15 cellular contexts compared by ENCODE assay signal in the genomic region with DNA sequence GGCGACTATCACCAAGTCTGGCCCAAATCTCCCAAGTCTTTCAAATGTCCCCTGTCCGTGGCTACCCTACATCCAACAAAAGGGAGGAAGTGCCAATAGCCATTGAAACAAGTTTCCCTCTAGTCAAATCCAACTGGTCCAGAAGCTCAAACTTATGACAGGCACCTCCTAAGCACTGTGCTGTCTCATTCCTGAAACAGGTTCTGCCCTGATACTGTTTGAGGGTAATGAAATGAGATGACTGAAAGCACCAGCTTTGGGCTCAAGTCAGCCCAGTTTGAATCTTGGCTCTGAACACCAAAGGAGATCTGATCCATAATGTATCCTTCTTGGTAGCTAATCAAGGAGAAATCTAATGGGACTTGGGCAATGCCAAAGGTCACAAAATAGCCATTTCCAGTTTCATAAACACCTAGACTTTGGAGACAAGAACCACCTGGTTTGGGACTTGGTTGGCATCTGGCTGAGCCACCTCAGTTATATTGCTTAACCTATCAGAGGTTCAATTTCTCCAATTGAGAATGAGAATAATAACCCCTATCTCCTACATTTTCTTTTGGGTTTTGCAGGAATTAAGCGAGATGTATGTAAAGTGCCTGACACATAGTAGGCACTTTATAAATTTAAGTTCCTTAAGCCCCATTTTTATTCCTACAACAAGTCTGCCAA. TPM values are rescaled to one million over a fixed set of nuclear protein-coding genes. Genes with fewer than 3 reads are reported as not detected.
DNase-seq lines count a peak whose midpoint lies in the region; ATAC-seq, FAIRE-seq and TF ChIP-seq lines count a peak whose summit lies in the region.
"Had no signal": no experiment of that assay in that cellular context is flagged by ENCODE, and none has a peak within 500 bp of the region (broad histone marks: within the 10 kb centered on the region; RNA-seq: fewer than 3 reads in every experiment).

No MANE protein-coding gene starts in this region.

- H3K4me3 ChIP-seq in CD4-positive, alpha-beta memory T cell (ENCODE audit: low read length in 2 of 2) = peak overlapping the region; percentile 20 to 42
- H3K4me3 ChIP-seq in Karpas-422 (ENCODE audit: low read length) (peak overlapping the region; percentile 40; the same call in 1 of the 2 replicates), colonic mucosa (peak overlapping the region; percentile 18), pancreas (peak overlapping the region in 3 of 4 donors; percentile 25 to 39 (median 27)), transverse colon (peak overlapping the region in 2 of 4 donors; percentile 31 to 35)

- no peaks in the 10 kb centered on the region for H3K9me2 ChIP-seq in Karpas-422 (replicated peaks; ENCODE audit: insufficient read depth, low read length)

- H3K27me3 Mint-ChIP-seq in CD4-positive, alpha-beta memory T cell = no peaks in the 10 kb centered on the region

- no peak for TF ChIP-seq EP300 in transverse colon (IDR thresholded peaks at IDR 0.05; ENCODE audit: low read depth)

- H3K9me3 ChIP-seq in CD4-positive, alpha-beta memory T cell (ENCODE audit: control insufficient read depth in 1 of 2, low read length in 2 of 2) = no peaks in the 10 kb centered on the region
- H3K9me3 ChIP-seq in Karpas-422 (ENCODE audit: low read length) (no peaks in the 10 kb centered on the region), colonic mucosa (no peaks in the 10 kb centered on the region), pancreas (no peaks in the 10 kb centered on the region), transverse colon (no peaks in the 10 kb centered on the region)

- CTCF ChIA-PET in CD4-positive, alpha-beta memory T cell (lab: Charles Lee; ENCODE audit: partially characterized antibody) = interaction anchor here (1.5 to 3.5 kb wide), 5 partner anchors 10 to 378 kb away, joined by 5 to 69 read pairs (median 7); a partner anchor contains a TSS

- POLR2A ChIA-PET in CD4-positive, alpha-beta memory T cell (lab: Charles Lee; ENCODE audit: partially characterized antibody) = interaction anchor here (0.6 to 3.5 kb wide), 9 partner anchors 10 to 1960 kb away, joined by 3 to 22 read pairs (median 4); a partner anchor contains a TSS

- H3K9me3 Mint-ChIP-seq in CD4-positive, alpha-beta memory T cell = no peaks in the 10 kb centered on the region

- no peak overlapping the region for H3K27ac ChIP-seq in CD4-positive, alpha-beta memory T cell (ENCODE audit: low read depth, low read length)
- H3K27ac ChIP-seq in Karpas-422 (ENCODE audit: low read length) (no peak overlapping the region), colonic mucosa (no peak overlapping the region), pancreas (peak overlapping the region in 3 of 4 donors; percentile 55 to 72 (median 69)), transverse colon (no peak overlapping the region)

- H3K27me3 ChIP-seq in CD4-positive, alpha-beta memory T cell (ENCODE audit: insufficient read depth, low read length) = no peaks in the 10 kb centered on the region
- H3K27me3 ChIP-seq in Karpas-422 (ENCODE audit: low read length) (no peaks in the 10 kb centered on the region), colonic mucosa (no peaks in the 10 kb centered on the region), pancreas (no peaks in the 10 kb centered on the region), transverse colon (no peaks in the 10 kb centered on the region)

- no peak for FAIRE-seq in pancreas (lab: Jason Lieb, UNC)
- FAIRE-seq: colon had no signal

- TF ChIP-seq POLR2A in transverse colon (IDR thresholded peaks at IDR 0.05) = no peak

- DNase-seq in CD4-positive, alpha-beta memory T cell = no peak
- DNase-seq in Karpas-422 = no peak
- no peak for DNase-seq in colonic mucosa
- DNase-seq in pancreas = no peak
- DNase-seq in SW480 (ENCODE audit: low spot score) = no peak
- no peak for DNase-seq in central memory CD4-positive, alpha-beta T cell
- DNase-seq in transverse colon = no peak
- DNase-seq: GF-D8; midbrain; MV-4-11; NCI-H2171 treated with DMSO at 0.1 percent for 48 hours; stimulated activated CD4-positive, alpha-beta T cell treated with anti-CD3 and anti-CD28 coated beads, Interleukin-2, amount 100 ng/mL, for 48 hours; stimulated activated naive CD4-positive, alpha-beta T cell treated with Interleukin-2 at 50 U/mL for 16 hours had no signal

- H4K20me1 ChIP-seq in Karpas-422 (ENCODE audit: insufficient read depth, low read depth, low read length) = no peaks in the 10 kb centered on the region

- no peaks in the 10 kb centered on the region for H3K79me2 ChIP-seq in Karpas-422 (ENCODE audit: low read length)

- no peaks in the 10 kb centered on the region for H3K36me3 ChIP-seq in CD4-positive, alpha-beta memory T cell (ENCODE audit: insufficient read depth, low read length)
- no peaks in the 10 kb centered on the region for H3K36me3 ChIP-seq in Karpas-422 (ENCODE audit: insufficient read depth, low read length)
- H3K36me3 ChIP-seq in colonic mucosa = no peaks in the 10 kb centered on the region
- no peaks in the 10 kb centered on the region for H3K36me3 ChIP-seq in pancreas
- H3K36me3 ChIP-seq in transverse colon = no peaks in the 10 kb centered on the region

- H3K4me2 ChIP-seq in Karpas-422 (ENCODE audit: low read depth, low read length, poor library complexity, severe bottlenecking) = peak overlapping the region; percentile 50

- H3K36me3 Mint-ChIP-seq in CD4-positive, alpha-beta memory T cell = no peaks in the 10 kb centered on the region

- 93 to 98% methylated on average over 3 of the region's 3 CpGs for WGBS in pancreas, 2 donors
- WGBS in transverse colon (ENCODE audit: low coverage in 1 of 2), 2 donors = 94 to 100% methylated on average over 2 to 3 of the region's 3 CpGs

- in situ Hi-C loops in transverse colon (cut with MboI; ENCODE audit: low pct_ligation_motif_present in 1 of 4, low pct_unique_long_range_greater_than_20kb in 1 of 4, low sequenced_read_pairs in 3 of 4) = no loop called here

- intact Hi-C loops in CD4-positive, alpha-beta memory T cell (cut with micrococcal nuclease) = loop anchor here (5.0 kb wide), 1 partner anchor 905 kb away; no protein-coding TSS in a partner anchor
- intact Hi-C loops in colonic mucosa (cut with DNase I) = no loop called here
- intact Hi-C loops in pancreas (cut with DNase I) = no loop called here
- intact Hi-C loops in transverse colon (cut with DNase I; ENCODE audit: low total_unique reads) = no loop called here

- peak in 3 of 4 donors; percentile 39 to 60 (median 53) for ATAC-seq in pancreas
- ATAC-seq: HCT116 had no signal

- peak overlapping the region; percentile 53 to 83 (median 78) for H3K4me3 Mint-ChIP-seq in CD4-positive, alpha-beta memory T cell

- H3K9ac ChIP-seq in Karpas-422 (ENCODE audit: low read length) (peak overlapping the region; percentile 48; the same call in 1 of the 2 replicates), colonic mucosa (ENCODE audit: low read depth in 2 of 2, low read length in 2 of 2) (no peak overlapping the region)

- peak overlapping the region in 6 of 7 donors; percentile 24 to 83 (median 69) for H3K27ac Mint-ChIP-seq in CD4-positive, alpha-beta memory T cell

- no peak overlapping the region for H2AFZ ChIP-seq in Karpas-422 (ENCODE audit: low read length)

- H3K4me1 Mint-ChIP-seq in CD4-positive, alpha-beta memory T cell = peaks cover 0 to 9% (median 3%) of the 10 kb centered on the region in 4 donors

- peaks cover 4% of the 10 kb centered on the region for H3K4me1 ChIP-seq in CD4-positive, alpha-beta memory T cell (ENCODE audit: insufficient read depth, low read length)
- peaks cover 9% of the 10 kb centered on the region for H3K4me1 ChIP-seq in Karpas-422 (ENCODE audit: low read length)
- no peaks in the 10 kb centered on the region for H3K4me1 ChIP-seq in colonic mucosa
- H3K4me1 ChIP-seq in pancreas = no peaks in the 10 kb centered on the region
- H3K4me1 ChIP-seq in transverse colon = peaks cover 7 to 24% (median 13%) of the 10 kb centered on the region in 4 donors

- no peak for TF ChIP-seq CTCF in colonic mucosa (IDR thresholded peaks at IDR 0.05)
- no peak for TF ChIP-seq CTCF in pancreas (IDR thresholded peaks at IDR 0.05)
- no peak for TF ChIP-seq CTCF in transverse colon (IDR thresholded peaks at IDR 0.05)

RNA-seq across cellular contexts. Expression of a gene that starts 34.7 kb away (rescaled TPM):
- total RNA-seq in CD4-positive, alpha-beta memory T cell = 10 to 100 TPM; 41.9 TPM
- 10 to 100 TPM; 30.9 to 49.6 TPM for polyA plus RNA-seq in CD4-positive, alpha-beta memory T cell
- 1.3 and 5.9 TPM in 2 replicates for total RNA-seq in Karpas-422 (2014; rRNA removed; shearing (Covaris generic); ENCODE audit: low replicate concordance)
- total RNA-seq in colonic mucosa (10 to 100 TPM; 18.8 to 27.2 TPM), pancreas (10 to 100 TPM in 2 of 6 donors, 1 to 10 TPM in 4; 2.6 to 13.0 (median 6.8) TPM), transverse colon (10 to 100 TPM; 17.7 to 54.6 (median 34.8) TPM)
- polyA plus RNA-seq in pancreas = 1 to 10 TPM; 2.6 to 3.9 TPM

Comparison
In these comparisons a context has a peak if more than half of its experiments do, and no peak if none do; other contexts are left out.
1. H3K27ac ChIP-seq: peak in pancreas (3 of 4); none in CD4-positive, alpha-beta memory T cell (single experiment), Karpas-422 (single experiment), colonic mucosa (single experiment) and transverse colon (0 of 4).